13 cellular contexts compared by ENCODE assay signal in genomic region chr17:19940722-19941464, GRCh38. TPM values are rescaled to one million over a fixed set of nuclear protein-coding genes. Genes with fewer than 3 reads are reported as not detected.
DNase-seq lines count a peak whose midpoint lies in the region; ATAC-seq and TF ChIP-seq lines count a peak whose summit lies in the region.
"Had no signal": no experiment of that assay in that cellular context is flagged by ENCODE, and none has a peak within 500 bp of the region (broad histone marks: within the 10 kb centered on the region; RNA-seq: fewer than 3 reads in every experiment).

No MANE protein-coding gene starts in this region.

- H3K4me1 Mint-ChIP-seq in progenitor cell of endocrine pancreas (ENCODE audit: low read depth), result peaks cover 7% of the 10 kb centered on the region

- H3K4me3 ChIP-seq in epithelial cell of esophagus (ENCODE audit: low read length), result no peak overlapping the region
- H3K4me3 ChIP-seq: thoracic aorta had no signal

- no peak for ATAC-seq in GM21825 (IDR thresholded peaks at IDR 0.05; ENCODE audit: unreplicated experiment)
- ATAC-seq: effector memory CD8-positive, alpha-beta T cell had no signal

- peak; percentile 45 for DNase-seq in DMS53 (lab: John Stamatoyannopoulos, UW)
- DNase-seq in DMS53 treated with DMSO at 0.1 percent for 48 hours (lab: John Stamatoyannopoulos, UW; ENCODE audit: unreplicated experiment), result no peak
- peak; percentile 61 for DNase-seq in NCI-H226
- DNase-seq in epithelial cell of esophagus (ENCODE audit: low read depth), result peak; percentile 32
- DNase-seq in progenitor cell of endocrine pancreas (ENCODE audit: low spot score, unreplicated experiment), result no peak
- no peak for DNase-seq in NCI-H187 (lab: John Stamatoyannopoulos, UW)
- no peak for DNase-seq in globus pallidus (ENCODE audit: low spot score)
- DNase-seq: effector memory CD8-positive, alpha-beta T cell; midbrain; NCI-H2081 treated with DMSO at 0.1 percent for 48 hours; stimulated activated CD4-positive, alpha-beta T cell treated with anti-CD3 and anti-CD28 coated beads, Interleukin-15, amount 100 ng/mL, for 24 hours had no signal

- peak overlapping the region; percentile 73 for H3K27ac Mint-ChIP-seq in progenitor cell of endocrine pancreas

- peaks cover 17% of the 10 kb centered on the region for H3K36me3 Mint-ChIP-seq in progenitor cell of endocrine pancreas (ENCODE audit: insufficient read depth)

- H3K27me3 Mint-ChIP-seq in progenitor cell of endocrine pancreas, result no peaks in the 10 kb centered on the region
- H3K27me3 Mint-ChIP-seq: effector memory CD8-positive, alpha-beta T cell had no signal

- TF ChIP-seq CTCF in epithelial cell of esophagus (IDR thresholded peaks at IDR 0.05; ENCODE audit: insufficient read depth, low read depth, low read length, missing control alignments), result no peak
- no peak for TF ChIP-seq CTCF in progenitor cell of endocrine pancreas (IDR thresholded peaks at IDR 0.05; ENCODE audit: unreplicated experiment)

- H3K9me3 Mint-ChIP-seq in progenitor cell of endocrine pancreas (ENCODE audit: low read depth), result no peaks in the 10 kb centered on the region
- H3K9me3 Mint-ChIP-seq: effector memory CD8-positive, alpha-beta T cell had no signal

- H3K4me3 Mint-ChIP-seq in progenitor cell of endocrine pancreas (ENCODE audit: low read depth), result no peak overlapping the region
- H3K4me3 Mint-ChIP-seq: effector memory CD8-positive, alpha-beta T cell had no signal

RNA-seq across cellular contexts. Expression of gene AKAP10, which starts 36.7 kb away (rescaled TPM):
- 32.9 and 38.2 TPM in 2 replicates for total RNA-seq in progenitor cell of endocrine pancreas

Comparison
In these comparisons a context has a peak if more than half of its experiments do, and no peak if none do; other contexts are left out.
1. DNase-seq: peak in DMS53 (single experiment), NCI-H226 (single experiment) and epithelial cell of esophagus (single experiment); none in DMS53 treated with DMSO at 0.1 percent for 48 hours (single experiment), progenitor cell of endocrine pancreas (single experiment), NCI-H187 (0 of 2) and globus pallidus (single experiment).